In genomic region chr15:75738647-75739325, GRCh38 we compare ENCODE assay signal across 8 cellular contexts. TPM values are rescaled to one million over a fixed set of nuclear protein-coding genes. Genes with fewer than 3 reads are reported as not detected.
A peak's percentile ranks its signal among the peaks of the same experiment; 100 is the strongest.
DNase-seq lines count a peak whose midpoint lies in the region; ATAC-seq and TF ChIP-seq lines count a peak whose summit lies in the region.

No MANE protein-coding gene starts in this region.

- H3K27me3 ChIP-seq in ACC112 (ENCODE audit: insufficient read depth, low read length), result no peaks in the 10 kb centered on the region

- H3K9me3 Mint-ChIP-seq in WTC11, result peaks cover 28% of the 10 kb centered on the region

- no peak overlapping the region for H3K27ac Mint-ChIP-seq in WTC11

- peak; percentile 95 for ATAC-seq in GM18907 (IDR thresholded peaks at IDR 0.05; ENCODE audit: unreplicated experiment)
- peak; percentile 95 for ATAC-seq in HG03135 (IDR thresholded peaks at IDR 0.05; ENCODE audit: unreplicated experiment)
- peak; percentile 98 for ATAC-seq in WTC11

- POLR2A ChIA-PET in WTC11 (lab: Charles Lee), result interaction anchor here (0.5 to 1.1 kb wide), 5 partner anchors 11 to 285 kb away, joined by 3 to 4 read pairs (median 3); no protein-coding TSS in a partner anchor

- no peaks in the 10 kb centered on the region for H3K79me2 ChIP-seq in ACC112 (ENCODE audit: control insufficient read depth, insufficient read depth, low read length, unreplicated experiment)

- H3K4me3 ChIP-seq in ACC112 (ENCODE audit: low read depth, low read length) (peak overlapping the region; percentile 97), cardiac fibroblast (replicated peaks in 1 of 2; ENCODE audit: low read depth in 2 of 2, low read length in 2 of 2) (peak overlapping the region; percentile 63 to 77)

- TF ChIP-seq CTCF in WTC11 (IDR thresholded peaks at IDR 0.05) (no peak), cardiac fibroblast (IDR thresholded peaks at IDR 0.05; ENCODE audit: low read depth, low read length) (no peak)

- peaks cover 28% of the 10 kb centered on the region for H3K4me1 Mint-ChIP-seq in WTC11

- no peak overlapping the region for H2AFZ ChIP-seq in ACC112 (ENCODE audit: low read length, unreplicated experiment)

- peak overlapping the region; percentile 93 for H3K4me3 Mint-ChIP-seq in WTC11

- CTCF ChIA-PET in WTC11 (lab: Charles Lee), result interaction anchor here (0.6 to 1.6 kb wide), 10 partner anchors 10 to 190 kb away, joined by 3 to 14 read pairs (median 8); partner anchors contain the start of gene SNUPN

- DNase-seq in NCI-H2196 treated with DMSO at 0.1 percent for 48 hours (lab: John Stamatoyannopoulos, UW; ENCODE audit: unreplicated experiment) (peak; percentile 67), WTC11 (ENCODE audit: low spot score) (peak; percentile 98), cardiac fibroblast (ENCODE audit: low read depth in 2 of 2) (peak; percentile 88 to 95), inferior parietal cortex (ENCODE audit: extremely low spot score) (peak; percentile 75), smooth muscle cell of the brain vasculature (ENCODE audit: low read depth, low spot score) (peak; percentile 87)

- H3K36me3 Mint-ChIP-seq in WTC11, result peaks cover 20% of the 10 kb centered on the region

- H3K36me3 ChIP-seq in ACC112 (ENCODE audit: insufficient read depth, low read length), result no peaks in the 10 kb centered on the region

- H3K4me1 ChIP-seq in ACC112 (ENCODE audit: control insufficient read depth, insufficient read depth, low read length, unreplicated experiment), result peaks cover 4% of the 10 kb centered on the region

- peaks cover 40% of the 10 kb centered on the region for H3K27me3 Mint-ChIP-seq in WTC11 (ENCODE audit: low read depth)

- no peak overlapping the region for H3K27ac ChIP-seq in ACC112 (ENCODE audit: low read depth, low read length)

TF ChIP-seq in WTC11, 78 proteins besides CTCF, POLR2A, EP300 and RAD21 (continues in another document):
- TF ChIP-seq FOXP1 (CRISPR knock-in tag; IDR thresholded peaks at IDR 0.05; ENCODE audit: borderline replicate concordance) (peak; percentile 97), ARID4B (CRISPR knock-in tag; IDR thresholded peaks at IDR 0.05; ENCODE audit: borderline replicate concordance) (peak; percentile 97), ZNF232 (CRISPR knock-in tag; IDR thresholded peaks at IDR 0.05) (peak; percentile 86; the same call in 1 of the 2 replicates), IRF1 (CRISPR knock-in tag; IDR thresholded peaks at IDR 0.05) (peak; percentile 87; the same call in 1 of the 2 replicates), ZBTB21 (CRISPR knock-in tag; IDR thresholded peaks at IDR 0.05; ENCODE audit: borderline replicate concordance) (peak; percentile 82; the same call in 1 of the 2 replicates), TP53 (CRISPR knock-in tag; IDR thresholded peaks at IDR 0.05) (peak; percentile 88; the same call in 1 of the 2 replicates), ZNF219 (CRISPR knock-in tag; IDR thresholded peaks at IDR 0.05; ENCODE audit: borderline replicate concordance) (peak; percentile 53; the same call in 1 of the 2 replicates), ZSCAN18 (CRISPR knock-in tag; IDR thresholded peaks at IDR 0.05) (no peak), ETV6 (CRISPR knock-in tag; IDR thresholded peaks at IDR 0.05) (peak; percentile 86), ELF4 (CRISPR knock-in tag; IDR thresholded peaks at IDR 0.05; ENCODE audit: low read depth) (no peak), HMGXB4 (CRISPR knock-in tag; IDR thresholded peaks at IDR 0.05) (no peak)
- TF ChIP-seq, protein P1, sequence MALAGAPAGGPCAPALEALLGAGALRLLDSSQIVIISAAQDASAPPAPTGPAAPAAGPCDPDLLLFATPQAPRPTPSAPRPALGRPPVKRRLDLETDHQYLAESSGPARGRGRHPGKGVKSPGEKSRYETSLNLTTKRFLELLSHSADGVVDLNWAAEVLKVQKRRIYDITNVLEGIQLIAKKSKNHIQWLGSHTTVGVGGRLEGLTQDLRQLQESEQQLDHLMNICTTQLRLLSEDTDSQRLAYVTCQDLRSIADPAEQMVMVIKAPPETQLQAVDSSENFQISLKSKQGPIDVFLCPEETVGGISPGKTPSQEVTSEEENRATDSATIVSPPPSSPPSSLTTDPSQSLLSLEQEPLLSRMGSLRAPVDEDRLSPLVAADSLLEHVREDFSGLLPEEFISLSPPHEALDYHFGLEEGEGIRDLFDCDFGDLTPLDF (CRISPR knock-in tag; IDR thresholded peaks at IDR 0.05), result peak; percentile 83; the same call in 1 of the 2 replicates
- TF ChIP-seq, protein P2, sequence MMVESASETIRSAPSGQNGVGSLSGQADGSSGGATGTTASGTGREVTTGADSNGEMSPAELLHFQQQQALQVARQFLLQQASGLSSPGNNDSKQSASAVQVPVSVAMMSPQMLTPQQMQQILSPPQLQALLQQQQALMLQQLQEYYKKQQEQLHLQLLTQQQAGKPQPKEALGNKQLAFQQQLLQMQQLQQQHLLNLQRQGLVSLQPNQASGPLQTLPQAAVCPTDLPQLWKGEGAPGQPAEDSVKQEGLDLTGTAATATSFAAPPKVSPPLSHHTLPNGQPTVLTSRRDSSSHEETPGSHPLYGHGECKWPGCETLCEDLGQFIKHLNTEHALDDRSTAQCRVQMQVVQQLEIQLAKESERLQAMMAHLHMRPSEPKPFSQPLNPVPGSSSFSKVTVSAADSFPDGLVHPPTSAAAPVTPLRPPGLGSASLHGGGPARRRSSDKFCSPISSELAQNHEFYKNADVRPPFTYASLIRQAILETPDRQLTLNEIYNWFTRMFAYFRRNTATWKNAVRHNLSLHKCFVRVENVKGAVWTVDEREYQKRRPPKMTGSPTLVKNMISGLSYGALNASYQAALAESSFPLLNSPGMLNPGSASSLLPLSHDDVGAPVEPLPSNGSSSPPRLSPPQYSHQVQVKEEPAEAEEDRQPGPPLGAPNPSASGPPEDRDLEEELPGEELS (CRISPR knock-in tag; IDR thresholded peaks at IDR 0.05), result peak; percentile 92

RNA-seq across cellular contexts. Expression of gene CSPG4, which starts 26.1 kb away (rescaled TPM):
- total RNA-seq in WTC11 (2021), result 2.9 to 3.6 TPM (median 3.6 TPM) in 3 replicates
